10 cellular contexts compared by ENCODE assay signal in the genomic region with DNA sequence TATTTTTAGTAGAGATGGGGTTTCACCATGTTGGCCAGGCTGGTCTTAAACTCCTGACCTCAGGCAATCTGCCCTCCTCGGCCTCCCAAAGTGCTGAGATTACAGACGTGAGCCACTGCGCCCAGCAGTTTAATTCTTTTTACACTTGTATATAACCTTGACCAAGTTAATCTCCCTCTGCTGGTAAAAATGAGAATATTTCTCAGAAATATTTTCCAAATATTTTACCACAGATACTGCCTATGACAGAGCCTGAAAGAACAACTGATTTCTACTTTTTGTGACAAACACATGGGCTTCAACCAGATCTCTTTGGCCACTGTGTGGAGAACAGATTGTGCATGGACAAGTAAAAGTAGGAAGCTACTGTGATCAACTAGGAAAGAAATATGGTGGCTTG. TPM values are rescaled to one million over a fixed set of nuclear protein-coding genes. Genes with fewer than 3 reads are reported as not detected.
A peak's percentile ranks its signal among the peaks of the same experiment; 100 is the strongest.
DNase-seq lines count a peak whose midpoint lies in the region; ATAC-seq and TF ChIP-seq lines count a peak whose summit lies in the region.
"Had no signal": no experiment of that assay in that cellular context is flagged by ENCODE, and none has a peak within 500 bp of the region (broad histone marks: within the 10 kb centered on the region; RNA-seq: fewer than 3 reads in every experiment).

No MANE protein-coding gene starts in this region.

- H2AFZ ChIP-seq in OCI-LY1 (ENCODE audit: low read length), result no peak overlapping the region

- no peak for TF ChIP-seq POLR2A in esophagus squamous epithelium (IDR thresholded peaks at IDR 0.05)

- no peaks in the 10 kb centered on the region for H3K79me2 ChIP-seq in OCI-LY1 (ENCODE audit: insufficient read depth, low read length)

- no peak overlapping the region for H3K4me3 ChIP-seq in OCI-LY1 (ENCODE audit: low read depth, low read length, poor library complexity, severe bottlenecking)
- no peak overlapping the region for H3K4me3 ChIP-seq in esophagus squamous epithelium
- H3K4me3 ChIP-seq in retinal pigment epithelial cell (ENCODE audit: low read length), result no peak overlapping the region
- H3K4me3 ChIP-seq: HAP-1 had no signal

- no peak for ATAC-seq in HG03571 (IDR thresholded peaks at IDR 0.05; ENCODE audit: unreplicated experiment)

- H3K27me3 ChIP-seq in OCI-LY1 (ENCODE audit: insufficient read depth, low read length) (no peaks in the 10 kb centered on the region), esophagus squamous epithelium (no peaks in the 10 kb centered on the region)

- TF ChIP-seq CTCF in OCI-LY1 (IDR thresholded peaks at IDR 0.05; ENCODE audit: low read length) (peak; percentile 37; the same call in 1 of the 2 replicates), esophagus squamous epithelium (IDR thresholded peaks at IDR 0.05) (peak in 5 of 6 experiments; percentile 11 to 57 (median 35)), retinal pigment epithelial cell (conservative IDR thresholded peaks at IDR 0.05; ENCODE audit: low read depth, low read length) (peak; percentile 31)

- DNase-seq in DMS53 (lab: John Stamatoyannopoulos, UW), result peak; percentile 18
- no peak for DNase-seq in DMS53 treated with DMSO at 0.1 percent for 48 hours (lab: John Stamatoyannopoulos, UW; ENCODE audit: unreplicated experiment)
- DNase-seq in esophagus squamous epithelium (lab: John Stamatoyannopoulos, UW), result no peak
- DNase-seq in retinal pigment epithelial cell (ENCODE audit: low read depth), result no peak
- DNase-seq in NCI-H2107 treated with DMSO at 0.1 percent for 48 hours (lab: John Stamatoyannopoulos, UW; ENCODE audit: unreplicated experiment), result no peak
- DNase-seq in epidermal melanocyte (ENCODE audit: insufficient read length, low spot score), result no peak
- DNase-seq: stimulated activated CD8-positive, alpha-beta memory T cell treated with anti-CD3 and anti-CD28 coated beads, Interleukin-4, amount 100 ng/mL, for 48 hours had no signal

- no peaks in the 10 kb centered on the region for H3K9me2 ChIP-seq in OCI-LY1 (ENCODE audit: low read depth, low read length)

- no peaks in the 10 kb centered on the region for H3K9me3 ChIP-seq in OCI-LY1 (ENCODE audit: low read length)
- H3K9me3 ChIP-seq in esophagus squamous epithelium, result no peaks in the 10 kb centered on the region

- H3K36me3 ChIP-seq in OCI-LY1 (ENCODE audit: insufficient read depth, low read length), result no peaks in the 10 kb centered on the region
- no peaks in the 10 kb centered on the region for H3K36me3 ChIP-seq in esophagus squamous epithelium
- H3K36me3 ChIP-seq: HAP-1 had no signal

- WGBS in esophagus squamous epithelium, 2 donors, result 40 to 62% methylated on average over 3 of the region's 3 CpGs

- intact Hi-C loops in esophagus squamous epithelium (cut with DNase I), result no loop called here

- H3F3A ChIP-seq in OCI-LY1 (ENCODE audit: insufficient read depth, low read length), result no peaks in the 10 kb centered on the region

- H4K20me1 ChIP-seq in OCI-LY1 (ENCODE audit: insufficient read depth, low read length), result no peaks in the 10 kb centered on the region

- no peak overlapping the region for H3K4me2 ChIP-seq in OCI-LY1 (ENCODE audit: low read length)

- H3K4me1 ChIP-seq in OCI-LY1 (ENCODE audit: insufficient read depth, low read length, severe bottlenecking) (no peaks in the 10 kb centered on the region), esophagus squamous epithelium (peaks cover 0 to 12% (median 0%) of the 10 kb centered on the region in 3 donors)

- H3K27ac ChIP-seq in OCI-LY1 (ENCODE audit: low read depth, low read length, poor library complexity, severe bottlenecking) (no peak overlapping the region), esophagus squamous epithelium (no peak overlapping the region)

- H3K9ac ChIP-seq in OCI-LY1 (ENCODE audit: low read length), result no peak overlapping the region

RNA-seq across cellular contexts. Expression of a gene that starts 21.2 kb away (rescaled TPM):
- 10 to 100 TPM; 13.1 to 58.2 (median 32.0) TPM for total RNA-seq in esophagus squamous epithelium
